ENCODE assay signal across 8 cellular contexts in the genomic region with DNA sequence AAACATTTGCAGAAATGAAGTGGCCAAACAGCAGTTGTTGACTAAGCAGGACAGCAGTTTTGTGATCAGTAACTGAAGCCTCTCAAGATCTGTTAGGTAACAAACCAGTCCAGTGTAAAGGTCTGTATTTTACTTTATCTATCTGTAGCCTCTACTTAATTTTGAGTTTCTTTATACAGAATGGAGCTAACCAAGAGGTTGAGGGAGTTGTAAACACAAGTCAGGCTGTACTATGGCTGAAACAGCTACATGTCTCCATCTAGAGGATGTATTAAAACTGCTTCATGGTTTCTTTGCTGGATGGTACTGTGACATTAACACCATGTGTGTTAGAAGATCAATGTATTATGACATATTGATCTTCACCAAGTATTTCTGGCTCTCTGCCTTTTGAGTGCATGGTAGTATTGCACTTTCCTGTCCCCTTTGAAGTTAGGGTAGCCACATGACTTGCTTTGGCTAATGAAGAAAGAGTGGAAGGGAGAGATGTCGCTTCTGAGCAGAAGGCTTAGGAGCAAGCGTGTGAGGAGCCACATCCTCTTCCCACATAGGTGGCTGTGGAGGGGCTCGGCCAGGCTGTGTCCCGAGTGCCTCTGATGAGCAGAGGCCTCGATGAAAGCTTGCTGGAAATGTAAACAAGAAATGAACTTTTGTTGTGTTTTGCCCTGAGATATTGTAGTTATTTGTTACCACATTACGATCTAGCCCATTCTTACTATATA.
DNase-seq lines count a peak whose midpoint lies in the region; ATAC-seq and TF ChIP-seq lines count a peak whose summit lies in the region.

No MANE protein-coding gene starts in this region.

- POLR2A ChIA-PET in Panc1 (lab: Charles Lee) = no interaction called here

- no peak overlapping the region for H3K4ac ChIP-seq in neuronal stem cell (ENCODE audit: low read length)

- no peaks in the 10 kb centered on the region for H3K79me1 ChIP-seq in neuronal stem cell (ENCODE audit: low read depth, low read length)

- no peak overlapping the region for H3K9ac ChIP-seq in neuronal stem cell (ENCODE audit: low read depth, low read length, poor library complexity)

- H4K91ac ChIP-seq in neuronal stem cell (ENCODE audit: low read depth, low read length, poor library complexity) = no peak overlapping the region

- ATAC-seq in GM19455 (IDR thresholded peaks at IDR 0.05; ENCODE audit: unreplicated experiment) (peak; percentile 75), HG03469 (IDR thresholded peaks at IDR 0.05; ENCODE audit: unreplicated experiment) (peak; percentile 88), Panc1 (peak; percentile 82)

- in situ Hi-C loops in Panc1 (cut with HindIII; ENCODE audit: low pct_unique_long_range_greater_than_20kb, low sequenced_read_pairs) = no loop called here

- H2BK5ac ChIP-seq in neuronal stem cell (ENCODE audit: low read length) = no peak overlapping the region

- H2BK120ac ChIP-seq in neuronal stem cell (ENCODE audit: low read depth, low read length) = no peak overlapping the region

- no peaks in the 10 kb centered on the region for H3K36me3 ChIP-seq in Panc1 (ENCODE audit: control insufficient read depth, insufficient read depth, low read length)
- H3K36me3 ChIP-seq in neuronal stem cell (replicated peaks in 1 of 2; ENCODE audit: control insufficient read depth in 2 of 2, insufficient read depth in 2 of 2, low read length in 2 of 2) = no peaks in the 10 kb centered on the region

- H3K4me1 ChIP-seq in Panc1 (ENCODE audit: control insufficient read depth, insufficient read depth, low read length) (no peaks in the 10 kb centered on the region), neuronal stem cell (ENCODE audit: control insufficient read depth in 2 of 2, insufficient read depth in 1 of 2, low read depth in 1 of 2, low read length in 2 of 2) (no peaks in the 10 kb centered on the region)

- H2BK15ac ChIP-seq in neuronal stem cell (ENCODE audit: low read length) = no peak overlapping the region

- no peak overlapping the region for H4K8ac ChIP-seq in neuronal stem cell (ENCODE audit: low read depth, low read length)

- peak overlapping the region; percentile 3 for H2AFZ ChIP-seq in neuronal stem cell (ENCODE audit: low read length)

- intact Hi-C loops in Panc1 (cut with micrococcal nuclease; ENCODE audit: unreplicated experiment) = loop anchor here (1.0 kb wide), 1 partner anchor 210 kb away; no protein-coding TSS in a partner anchor

- no TSS peak for BruUV-seq in Panc1 (replicated peaks; lab: Mats Ljungman, UMichigan)

- TF ChIP-seq CTCF in Panc1 (IDR thresholded peaks at IDR 0.05) (peak; percentile 50; the same call in 1 of the 2 replicates), epithelial cell of esophagus (IDR thresholded peaks at IDR 0.05; ENCODE audit: insufficient read depth, low read depth, low read length, missing control alignments) (peak; percentile 69)

- WGBS in neuronal stem cell (ENCODE audit: extremely low coverage in 2 of 2, insufficient read length in 2 of 2, insufficient replicate concordance in 1 of 2), 2 donors = no CpG with 5 or more reads among the region's 6 CpGs

- H3K9me3 ChIP-seq in Panc1 (ENCODE audit: control insufficient read depth, insufficient read depth, low read depth, low read length) (no peaks in the 10 kb centered on the region), neuronal stem cell (replicated peaks in 1 of 2; ENCODE audit: control insufficient read depth in 2 of 2, insufficient read depth in 1 of 2, low read depth in 1 of 2, low read length in 2 of 2) (no peaks in the 10 kb centered on the region)

- CTCF ChIA-PET in Panc1 (lab: Charles Lee) = interaction anchor here (0.6 kb wide), 1 partner anchor 209 kb away, joined by 5 read pairs; no protein-coding TSS in a partner anchor

- no peak overlapping the region for H2AK5ac ChIP-seq in neuronal stem cell (ENCODE audit: low read depth, low read length)

- H3K23ac ChIP-seq in neuronal stem cell (ENCODE audit: low read depth, low read length, poor library complexity) = no peak overlapping the region

- H2BK12ac ChIP-seq in neuronal stem cell (ENCODE audit: low read length) = no peak overlapping the region

- H3K27ac ChIP-seq in Panc1 (ENCODE audit: low read length) = no peak overlapping the region
- H3K27ac ChIP-seq in neuronal stem cell (replicated peaks; ENCODE audit: low read length) = no peak overlapping the region

- no peak overlapping the region for H3K4me2 ChIP-seq in neuronal stem cell (ENCODE audit: insufficient read depth, low read length, poor library complexity, severe bottlenecking)

- H3K18ac ChIP-seq in neuronal stem cell (ENCODE audit: low read length) = no peak overlapping the region

- H3K4me3 ChIP-seq in Panc1 (ENCODE audit: low read depth in 2 of 2, low read length in 2 of 2) (no peak overlapping the region), epithelial cell of esophagus (ENCODE audit: low read length) (no peak overlapping the region), neuronal stem cell (ENCODE audit: low read length in 2 of 2) (no peak overlapping the region)

- no peak overlapping the region for H3K14ac ChIP-seq in neuronal stem cell (ENCODE audit: low read length)

- DNase-seq in EL (peak; percentile 59), Panc1 (ENCODE audit: low read depth, low spot score) (no peak), epithelial cell of esophagus (ENCODE audit: low read depth) (peak; percentile 65), neuronal stem cell (ENCODE audit: low spot score) (no peak), NCI-H2171 (lab: John Stamatoyannopoulos, UW) (no peak)
- DNase-seq in activated CD8-positive, alpha-beta memory T cell treated with anti-CD3 and anti-CD28 coated beads, Interleukin-2, amount 50 U/mL, for 4 hours = no peak

- no peaks in the 10 kb centered on the region; the same call in 1 of the 2 replicates for H3K27me3 ChIP-seq in Panc1 (ENCODE audit: control insufficient read depth, insufficient read depth, low read length)
- no peaks in the 10 kb centered on the region for H3K27me3 ChIP-seq in neuronal stem cell (ENCODE audit: control insufficient read depth in 3 of 3, insufficient read depth in 3 of 3, low read depth in 1 of 3, low read length in 3 of 3)

Comparison
In these comparisons a context has a peak if more than half of its experiments do, and no peak if none do; other contexts are left out.
1. DNase-seq: peak in EL (single experiment) and epithelial cell of esophagus (single experiment); none in Panc1 (single experiment), neuronal stem cell (single experiment), NCI-H2171 (single experiment) and activated CD8-positive, alpha-beta memory T cell treated with anti-CD3 and anti-CD28 coated beads, Interleukin-2, amount 50 U/mL, for 4 hours (single experiment).
2. Peak in every context shown above with its lines, with median percentiles within 50 percentile points of each other: ATAC-seq.